ENCODE assay signal across 1 cellular context in genomic region chr16:77784441-77785356, GRCh38.
TF ChIP-seq lines count a peak whose summit lies in the region.

No MANE protein-coding gene starts in this region.

TF ChIP-seq in K562, 482 proteins besides CTCF, POLR2A, EP300 and RAD21 (continued from another document):
- TF ChIP-seq, protein P1, sequence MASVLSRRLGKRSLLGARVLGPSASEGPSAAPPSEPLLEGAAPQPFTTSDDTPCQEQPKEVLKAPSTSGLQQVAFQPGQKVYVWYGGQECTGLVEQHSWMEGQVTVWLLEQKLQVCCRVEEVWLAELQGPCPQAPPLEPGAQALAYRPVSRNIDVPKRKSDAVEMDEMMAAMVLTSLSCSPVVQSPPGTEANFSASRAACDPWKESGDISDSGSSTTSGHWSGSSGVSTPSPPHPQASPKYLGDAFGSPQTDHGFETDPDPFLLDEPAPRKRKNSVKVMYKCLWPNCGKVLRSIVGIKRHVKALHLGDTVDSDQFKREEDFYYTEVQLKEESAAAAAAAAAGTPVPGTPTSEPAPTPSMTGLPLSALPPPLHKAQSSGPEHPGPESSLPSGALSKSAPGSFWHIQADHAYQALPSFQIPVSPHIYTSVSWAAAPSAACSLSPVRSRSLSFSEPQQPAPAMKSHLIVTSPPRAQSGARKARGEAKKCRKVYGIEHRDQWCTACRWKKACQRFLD (CRISPR knock-in tag; IDR thresholded peaks at IDR 0.05) = no peak
- TF ChIP-seq OTX1 (CRISPR knock-in tag; IDR thresholded peaks at IDR 0.05) (no peak), ZNF354B (CRISPR knock-in tag; IDR thresholded peaks at IDR 0.05) (no peak), PTBP1 (IDR thresholded peaks at IDR 0.05; ENCODE audit: low read depth, low read length) (no peak), KLF1 (tag; IDR thresholded peaks at IDR 0.05) (no peak), PCBP1 (IDR thresholded peaks at IDR 0.05; ENCODE audit: low read depth, low read length, poor library complexity, severe bottlenecking) (no peak)
